In genomic region chr13:54379461-54379860, GRCh38 we compare ENCODE assay signal across 21 cellular contexts.
"Had no signal": no experiment of that assay in that cellular context is flagged by ENCODE, and none has a peak within 500 bp of the region (broad histone marks: within the 10 kb centered on the region; RNA-seq: fewer than 3 reads in every experiment).

No MANE protein-coding gene starts in this region.

- DNase-seq: stimulated activated CD4-positive, alpha-beta T cell treated with anti-CD3 and anti-CD28 coated beads, Interleukin-2, amount 100 ng/mL, for 48 hours; stimulated activated CD4-positive, alpha-beta T cell treated with anti-CD3 and anti-CD28 coated beads, Interleukin-4, amount 100 ng/mL, for 1 hour; stimulated activated CD4-positive, alpha-beta T cell treated with anti-CD3 and anti-CD28 coated beads, Interleukin-4, amount 100 ng/mL, for 24 hours; stimulated activated CD4-positive, alpha-beta T cell treated with anti-CD3 and anti-CD28 coated beads, Interleukin-4, amount 100 ng/mL, for 4 hours; stimulated activated CD8-positive, alpha-beta memory T cell treated with anti-CD3 and anti-CD28 coated beads, Interleukin-4, amount 100 ng/mL, for 48 hours; stimulated activated naive B cell treated with anti-CD40 and anti-IgM and Interleukin-4, amounts not matched to agents 10 μg/mL and 1 μg/mL and 100 μg/mL, for 72 hours; stimulated activated naive CD4-positive, alpha-beta T cell; stimulated activated naive CD4-positive, alpha-beta T cell treated with Interleukin-2 at 50 U/mL for 16 hours; stimulated activated naive CD8-positive, alpha-beta T cell treated with anti-CD3 and anti-CD28 coated beads, Interleukin-15, amount 100 ng/mL, for 72 hours; stimulated activated naive CD8-positive, alpha-beta T cell treated with anti-CD3 and anti-CD28 coated beads, Interleukin-15, Interleukin-2, amounts not matched to agents 100 U/mL and 50 U/mL, for 24 hours; stomach; substantia nigra; testis; thyroid gland; tibial artery; transverse colon; trophoblast cell; upper lobe of right lung; uterus had no signal

- ATAC-seq: stimulated activated effector memory CD8-positive, alpha-beta T cell treated with anti-CD3 and anti-CD28 coated beads, Interleukin-12 subunit alpha, Interleukin-12 subunit beta, amount 100 ng/mL, for 72 hours; stimulated activated memory B cell treated with anti-CD40 and anti-IgM and Interleukin-4, amounts not matched to agents 10 μg/mL and 1 μg/mL and 100 μg/mL, for 72 hours; stimulated activated naive B cell treated with anti-CD40 and anti-IgM and Interleukin-4, amounts not matched to agents 10 μg/mL and 1 μg/mL and 100 μg/mL, for 72 hours; stimulated activated naive CD8-positive, alpha-beta T cell treated with anti-CD3 and anti-CD28 coated beads, Interleukin-15, amount 100 ng/mL, for 72 hours; stimulated activated naive CD8-positive, alpha-beta T cell treated with anti-CD3 and anti-CD28 coated beads, Interleukin-15, Interleukin-2, amounts not matched to agents 100 U/mL and 50 U/mL, for 24 hours; upper lobe of right lung had no signal
